9 cellular contexts compared by ENCODE assay signal in genomic region chr1:43853161-43853921, GRCh38.
DNase-seq lines count a peak whose midpoint lies in the region; ATAC-seq, FAIRE-seq and TF ChIP-seq lines count a peak whose summit lies in the region.
"Had no signal": no experiment of that assay in that cellular context is flagged by ENCODE, and none has a peak within 500 bp of the region (broad histone marks: within the 10 kb centered on the region; RNA-seq: fewer than 3 reads in every experiment).

No MANE protein-coding gene starts in this region.

- no peak overlapping the region for H4K8ac ChIP-seq in mesendoderm (ENCODE audit: low read depth, low read length)

- peak; percentile 57 for ATAC-seq in HCT116
- no peak for ATAC-seq in HG03442 (IDR thresholded peaks at IDR 0.05; ENCODE audit: unreplicated experiment)

- H2AFZ ChIP-seq in HCT116 (ENCODE audit: low read depth, low read length, poor library complexity, severe bottlenecking) (no peak overlapping the region), neural progenitor cell (replicated peaks) (no peak overlapping the region)

- H3K4me3 Mint-ChIP-seq in neural progenitor cell: no peak overlapping the region
- H3K4me3 Mint-ChIP-seq: dendritic cell treated with granulocyte-macrophage colony-stimulating factor and Interleukin-4, amounts not matched to agents 40 ng/mL and 50 ng/mL, for 4 days had no signal

- H2BK5ac ChIP-seq in mesendoderm (ENCODE audit: low read length): no peak overlapping the region

- H3K79me2 ChIP-seq in HCT116 (ENCODE audit: insufficient read depth, low read length) (no peaks in the 10 kb centered on the region), neural progenitor cell (ENCODE audit: low read depth) (no peaks in the 10 kb centered on the region), mesendoderm (ENCODE audit: control insufficient read depth, insufficient read depth, low read length) (no peaks in the 10 kb centered on the region)

- no peak overlapping the region for H3K56ac ChIP-seq in mesendoderm (ENCODE audit: low read length)

- no peaks in the 10 kb centered on the region for H3K9me2 ChIP-seq in HCT116 (ENCODE audit: insufficient read depth)

- H3K36me3 ChIP-seq in HCT116 (ENCODE audit: control insufficient read depth in 1 of 2, insufficient read depth in 2 of 2, low read length in 2 of 2): no peaks in the 10 kb centered on the region
- H3K36me3 ChIP-seq in bronchial epithelial cell (ENCODE audit: control insufficient read depth, insufficient read depth, low read length): no peaks in the 10 kb centered on the region
- no peaks in the 10 kb centered on the region for H3K36me3 ChIP-seq in neural progenitor cell
- no peaks in the 10 kb centered on the region for H3K36me3 ChIP-seq in mesendoderm (ENCODE audit: control insufficient read depth, insufficient read depth, low read length)

- POLR2A ChIA-PET in HCT116 (lab: Charles Lee): no interaction called here

- FAIRE-seq in bronchial epithelial cell (lab: Jason Lieb, UNC): peak; percentile 91

- H4K20me1 ChIP-seq in HCT116 (ENCODE audit: insufficient read depth): no peaks in the 10 kb centered on the region
- peaks cover 15% of the 10 kb centered on the region for H4K20me1 ChIP-seq in neural progenitor cell (ENCODE audit: low read depth)

- H3K27ac ChIP-seq in HCT116 (ENCODE audit: low read depth, low read length): no peak overlapping the region
- no peak overlapping the region for H3K27ac ChIP-seq in neural progenitor cell
- no peak overlapping the region for H3K27ac ChIP-seq in mesendoderm (ENCODE audit: low read depth, low read length)

- intact Hi-C loops in HCT116 (cut with micrococcal nuclease): no loop called here

- peaks cover 7% of the 10 kb centered on the region for H3F3A ChIP-seq in neural progenitor cell (ENCODE audit: low read depth)

- H3K27ac Mint-ChIP-seq in neural progenitor cell: no peak overlapping the region
- H3K27ac Mint-ChIP-seq: dendritic cell treated with granulocyte-macrophage colony-stimulating factor and Interleukin-4, amounts not matched to agents 40 ng/mL and 50 ng/mL, for 4 days had no signal

- H3K79me1 ChIP-seq in mesendoderm (ENCODE audit: low read length): no peaks in the 10 kb centered on the region

- H3K4ac ChIP-seq in mesendoderm (ENCODE audit: low read depth, low read length): no peak overlapping the region

- TF ChIP-seq POLR2A in HCT116 (IDR thresholded peaks at IDR 0.05; ENCODE audit: borderline replicate concordance, extremely low read depth, insufficient read depth, insufficient read length): no peak

- CTCF ChIA-PET in HCT116 (lab: Charles Lee): interaction anchor here (1.9 kb wide), 1 partner anchor 81 kb away, joined by 7 read pairs; no protein-coding TSS in a partner anchor

- peaks cover 11% of the 10 kb centered on the region for H3K36me3 Mint-ChIP-seq in neural progenitor cell

- RAD21 ChIA-PET in HCT116 (lab: Charles Lee; ENCODE audit: low non-redundant PET in 1 of 2, low total read pairs in 2 of 2, uncharacterized antibody in 2 of 2, unreplicated experiment in 2 of 2): no interaction called here

- H3K4me3 ChIP-seq in HCT116 (replicated peaks in 1 of 2; ENCODE audit: low read depth in 1 of 2, low read length in 2 of 2) (no peak overlapping the region), bronchial epithelial cell (ENCODE audit: low read depth, low read length) (no peak overlapping the region), neural progenitor cell (no peak overlapping the region), mesendoderm (ENCODE audit: low read length) (no peak overlapping the region)

- H3K9me3 Mint-ChIP-seq in neural progenitor cell: no peaks in the 10 kb centered on the region
- H3K9me3 Mint-ChIP-seq: dendritic cell treated with granulocyte-macrophage colony-stimulating factor and Interleukin-4, amounts not matched to agents 40 ng/mL and 50 ng/mL, for 4 days had no signal

- TF ChIP-seq RAD21 in HCT116 (IDR thresholded peaks at IDR 0.05; ENCODE audit: low read depth): no peak

- H3K27me3 ChIP-seq in HCT116 (ENCODE audit: insufficient read depth, low read length): no peaks in the 10 kb centered on the region
- no peaks in the 10 kb centered on the region for H3K27me3 ChIP-seq in bronchial epithelial cell (ENCODE audit: control insufficient read depth, insufficient read depth, low read length)
- no peaks in the 10 kb centered on the region for H3K27me3 ChIP-seq in neural progenitor cell
- no peaks in the 10 kb centered on the region for H3K27me3 ChIP-seq in mesendoderm (ENCODE audit: insufficient read depth, low read length, poor library complexity)

- no peak overlapping the region for H2AK5ac ChIP-seq in mesendoderm (ENCODE audit: low read length)

- H3K4me1 ChIP-seq in HCT116 (ENCODE audit: control insufficient read depth in 1 of 2, insufficient read depth in 2 of 2, low read length in 2 of 2): peaks cover 17 to 19% of the 10 kb centered on the region in 2 experiments
- peaks cover 5% of the 10 kb centered on the region for H3K4me1 ChIP-seq in neural progenitor cell
- H3K4me1 ChIP-seq in mesendoderm (ENCODE audit: control insufficient read depth, low read depth, low read length): peaks cover 2% of the 10 kb centered on the region

- TF ChIP-seq CTCF in HCT116 (IDR thresholded peaks at IDR 0.05 in 2 of 3, conservative IDR thresholded peaks at IDR 0.05 in 1 of 3; ENCODE audit: borderline replicate concordance in 1 of 3, insufficient read depth in 1 of 3, low read depth in 2 of 3, low read length in 2 of 3) (no peak), bronchial epithelial cell (IDR thresholded peaks at IDR 0.05; ENCODE audit: insufficient read depth, low read length, severe bottlenecking) (no peak), neural progenitor cell (IDR thresholded peaks at IDR 0.05) (no peak)

- no peak overlapping the region for H3K9ac ChIP-seq in HCT116 (ENCODE audit: low read length)
- no peak overlapping the region for H3K9ac ChIP-seq in neural progenitor cell
- H3K9ac ChIP-seq in mesendoderm (ENCODE audit: low read length): no peak overlapping the region

- H2BK15ac ChIP-seq in mesendoderm (replicated peaks; ENCODE audit: low read depth): no peak overlapping the region

- no TSS peak for BruUV-seq in HCT116 (replicated peaks; lab: Mats Ljungman, UMichigan)

- no peak overlapping the region for H2BK120ac ChIP-seq in mesendoderm (ENCODE audit: low read depth, low read length)

- no CpG with 5 or more reads among the region's 7 CpGs for WGBS in mesendoderm (ENCODE audit: extremely low coverage, insufficient coverage, low lambda C conversion rate)

- no peaks in the 10 kb centered on the region for H3K9me3 ChIP-seq in HCT116 (ENCODE audit: control insufficient read depth in 1 of 2, insufficient read depth in 1 of 2, low read depth in 1 of 2, low read length in 2 of 2)
- H3K9me3 ChIP-seq in neural progenitor cell (ENCODE audit: low read depth): no peaks in the 10 kb centered on the region

- H3K23ac ChIP-seq in mesendoderm (ENCODE audit: low read length): no peak overlapping the region

- DNase-seq in COR-L47 (lab: John Stamatoyannopoulos, UW) (peak; percentile 85), HCT116 (ENCODE audit: low read depth, low spot score) (no peak), NCI-H748 (lab: John Stamatoyannopoulos, UW; ENCODE audit: unreplicated experiment) (peak; percentile 70), bronchial epithelial cell (ENCODE audit: low read depth) (peak; percentile 81), pons (ENCODE audit: low spot score) (peak; percentile 32), neural progenitor cell (ENCODE audit: low spot score) (no peak), mesendoderm (no peak)

- H3K4me2 ChIP-seq in HCT116 (ENCODE audit: low read length): peak overlapping the region; percentile 16; the same call in 1 of the 2 replicates
- H3K4me2 ChIP-seq in neural progenitor cell: no peak overlapping the region
- H3K4me2 ChIP-seq in mesendoderm (ENCODE audit: low read length): no peak overlapping the region

- H3K27me3 Mint-ChIP-seq in neural progenitor cell (ENCODE audit: insufficient read depth, low read depth): peaks cover 2% of the 10 kb centered on the region

- no peak overlapping the region for H3K18ac ChIP-seq in mesendoderm (ENCODE audit: low read length)

- no peak overlapping the region for H4K5ac ChIP-seq in mesendoderm (ENCODE audit: low read length)

- H3K4me1 Mint-ChIP-seq in neural progenitor cell: peaks cover 15% of the 10 kb centered on the region

TF ChIP-seq in HCT116, 20 proteins besides CTCF, POLR2A, EP300 and RAD21:
- no peak for TF ChIP-seq FOSL1 (IDR thresholded peaks at IDR 0.05; ENCODE audit: low read depth)
- no peak for TF ChIP-seq SIN3A (IDR thresholded peaks at IDR 0.05; ENCODE audit: low read depth)
- TF ChIP-seq YY1 (IDR thresholded peaks at IDR 0.05; ENCODE audit: extremely low read depth, insufficient replicate concordance, low read depth, low read length): no peak
- no peak for TF ChIP-seq EZH2 (IDR thresholded peaks at IDR 0.05)
- no peak for TF ChIP-seq MAX (IDR thresholded peaks at IDR 0.05)
- no peak for TF ChIP-seq JUND (IDR thresholded peaks at IDR 0.05)
- no peak for TF ChIP-seq CEBPB (IDR thresholded peaks at IDR 0.05; ENCODE audit: low read depth)
- TF ChIP-seq SRF (IDR thresholded peaks at IDR 0.05; ENCODE audit: low read depth): no peak

Comparison
In these comparisons a context has a peak if more than half of its experiments do, and no peak if none do; other contexts are left out.
1. DNase-seq: peak in COR-L47 (single experiment), NCI-H748 (single experiment), bronchial epithelial cell (single experiment) and pons (single experiment); none in HCT116 (single experiment), neural progenitor cell (single experiment) and mesendoderm (single experiment).